In the genomic region with DNA sequence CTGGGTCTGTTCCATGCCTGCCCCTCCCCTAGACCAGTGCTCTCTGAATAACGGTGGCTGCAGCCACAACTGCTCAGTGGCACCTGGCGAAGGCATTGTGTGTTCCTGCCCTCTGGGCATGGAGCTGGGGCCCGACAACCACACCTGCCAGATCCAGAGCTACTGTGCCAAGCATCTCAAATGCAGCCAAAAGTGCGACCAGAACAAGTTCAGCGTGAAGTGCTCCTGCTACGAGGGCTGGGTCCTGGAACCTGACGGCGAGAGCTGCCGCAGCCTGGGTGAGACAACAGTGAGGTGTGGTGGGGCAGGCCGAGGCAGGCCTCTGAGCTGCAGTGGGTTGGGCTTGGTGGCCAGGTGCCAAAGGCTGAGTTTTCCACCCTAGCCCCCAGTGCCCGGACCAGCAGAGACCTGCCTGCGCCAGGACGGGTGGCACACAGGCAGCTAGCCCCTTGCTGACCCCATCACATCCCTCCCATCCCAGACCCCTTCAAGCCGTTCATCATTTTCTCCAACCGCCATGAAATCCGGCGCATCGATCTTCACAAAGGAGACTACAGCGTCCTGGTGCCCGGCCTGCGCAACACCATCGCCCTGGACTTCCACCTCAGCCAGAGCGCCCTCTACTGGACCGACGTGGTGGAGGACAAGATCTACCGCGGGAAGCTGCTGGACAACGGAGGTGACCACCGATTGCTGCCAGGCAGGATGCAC, we compare ENCODE assay signal across 9 cellular contexts. TPM values are rescaled to one million over a fixed set of nuclear protein-coding genes. Genes with fewer than 3 reads are reported as not detected.
DNase-seq lines count a peak whose midpoint lies in the region; ATAC-seq and TF ChIP-seq lines count a peak whose summit lies in the region.
"Had no signal": no experiment of that assay in that cellular context is flagged by ENCODE, and none has a peak within 500 bp of the region (broad histone marks: within the 10 kb centered on the region; RNA-seq: fewer than 3 reads in every experiment).

No MANE protein-coding gene starts in this region.

- peaks cover 0 to 5% (median 3%) of the 10 kb centered on the region in 4 donors for H3K4me1 Mint-ChIP-seq in CD4-positive, alpha-beta memory T cell

- no peak overlapping the region for H3K4me3 ChIP-seq in CD4-positive, alpha-beta memory T cell (ENCODE audit: low read length in 2 of 2)
- H3K4me3 ChIP-seq in prostate gland: no peak overlapping the region

- H3K36me3 Mint-ChIP-seq in CD4-positive, alpha-beta memory T cell: no peaks in the 10 kb centered on the region

- no peaks in the 10 kb centered on the region for H3K27me3 Mint-ChIP-seq in CD4-positive, alpha-beta memory T cell

- no peak overlapping the region for H3K27ac ChIP-seq in CD4-positive, alpha-beta memory T cell (ENCODE audit: low read depth, low read length)
- peak overlapping the region; percentile 61 to 72 for H3K27ac ChIP-seq in prostate gland
- H3K27ac ChIP-seq: neutrophil had no signal

- TF ChIP-seq CTCF in prostate gland (IDR thresholded peaks at IDR 0.05): peak; percentile 70 to 89 (median 78)

- in situ Hi-C loops in KBM-7 (cut with MboI; ENCODE audit: low pct_unique_long_range_greater_than_20kb, low sequenced_read_pairs): no loop called here

- H3K9me3 ChIP-seq in CD4-positive, alpha-beta memory T cell (ENCODE audit: control insufficient read depth in 1 of 2, low read length in 2 of 2): no peaks in the 10 kb centered on the region
- H3K9me3 ChIP-seq in prostate gland: no peaks in the 10 kb centered on the region
- H3K9me3 ChIP-seq: neutrophil had no signal

- CTCF ChIA-PET in CD4-positive, alpha-beta memory T cell (lab: Charles Lee; ENCODE audit: partially characterized antibody): interaction anchor here (0.7 to 8.3 kb wide), 9 partner anchors 11 to 157 kb away, joined by 3 to 131 read pairs (median 5); partner anchors contain the start of gene LRP1

- no peaks in the 10 kb centered on the region for H3K27me3 ChIP-seq in CD4-positive, alpha-beta memory T cell (ENCODE audit: insufficient read depth, low read length)
- H3K27me3 ChIP-seq in prostate gland (replicated peaks; ENCODE audit: insufficient read depth): no peaks in the 10 kb centered on the region
- H3K27me3 ChIP-seq: neutrophil had no signal

- WGBS in prostate gland: 15% methylated on average over 29 of the region's 29 CpGs

- peak in 3 of 5 donors; percentile 14 to 43 (median 24) for DNase-seq in CD4-positive, alpha-beta memory T cell
- DNase-seq in KBM-7: peak; percentile 55
- peak; percentile 36 for DNase-seq in activated naive CD4-positive, alpha-beta T cell treated with anti-CD3 and anti-CD28 coated beads, Interleukin-2, amount 50 U/mL, for 16 hours
- DNase-seq in Right ventricle myocardium superior: peak; percentile 92
- peak; percentile 89 for DNase-seq in prostate gland (ENCODE audit: low spot score)

- H3K4me3 Mint-ChIP-seq in CD4-positive, alpha-beta memory T cell: no peak overlapping the region

- TF ChIP-seq POLR2A in prostate gland (IDR thresholded peaks at IDR 0.05): no peak

- intact Hi-C loops in CD4-positive, alpha-beta memory T cell (cut with micrococcal nuclease): no loop called here
- intact Hi-C loops in Right ventricle myocardium superior (cut with DNase I) (loop anchor here (2.0 kb wide), 1 partner anchor 51 kb away; no protein-coding TSS in a partner anchor), prostate gland (cut with DNase I) (no loop called here)

- H3K27ac Mint-ChIP-seq in CD4-positive, alpha-beta memory T cell: no peak overlapping the region

- H3K36me3 ChIP-seq in CD4-positive, alpha-beta memory T cell (ENCODE audit: insufficient read depth, low read length): no peaks in the 10 kb centered on the region
- H3K36me3 ChIP-seq in prostate gland: peaks cover 3 to 19% of the 10 kb centered on the region in 2 donors
- H3K36me3 ChIP-seq: neutrophil had no signal

- no peaks in the 10 kb centered on the region for H3K4me1 ChIP-seq in CD4-positive, alpha-beta memory T cell (ENCODE audit: insufficient read depth, low read length)
- peaks cover 3% of the 10 kb centered on the region for H3K4me1 ChIP-seq in prostate gland (replicated peaks)

- no peaks in the 10 kb centered on the region for H3K9me3 Mint-ChIP-seq in CD4-positive, alpha-beta memory T cell

- POLR2A ChIA-PET in CD4-positive, alpha-beta memory T cell (lab: Charles Lee; ENCODE audit: partially characterized antibody): no interaction called here

- peak; percentile 63 for ATAC-seq in Right ventricle myocardium superior (ENCODE audit: poor library complexity)
- no peak for ATAC-seq in HG02763 (IDR thresholded peaks at IDR 0.05; ENCODE audit: unreplicated experiment)
- ATAC-seq in HG03342 (IDR thresholded peaks at IDR 0.05; ENCODE audit: unreplicated experiment): no peak

TF ChIP-seq in PFSK-1, 5 proteins besides CTCF, POLR2A, EP300 and RAD21:
- TF ChIP-seq, protein P1, sequence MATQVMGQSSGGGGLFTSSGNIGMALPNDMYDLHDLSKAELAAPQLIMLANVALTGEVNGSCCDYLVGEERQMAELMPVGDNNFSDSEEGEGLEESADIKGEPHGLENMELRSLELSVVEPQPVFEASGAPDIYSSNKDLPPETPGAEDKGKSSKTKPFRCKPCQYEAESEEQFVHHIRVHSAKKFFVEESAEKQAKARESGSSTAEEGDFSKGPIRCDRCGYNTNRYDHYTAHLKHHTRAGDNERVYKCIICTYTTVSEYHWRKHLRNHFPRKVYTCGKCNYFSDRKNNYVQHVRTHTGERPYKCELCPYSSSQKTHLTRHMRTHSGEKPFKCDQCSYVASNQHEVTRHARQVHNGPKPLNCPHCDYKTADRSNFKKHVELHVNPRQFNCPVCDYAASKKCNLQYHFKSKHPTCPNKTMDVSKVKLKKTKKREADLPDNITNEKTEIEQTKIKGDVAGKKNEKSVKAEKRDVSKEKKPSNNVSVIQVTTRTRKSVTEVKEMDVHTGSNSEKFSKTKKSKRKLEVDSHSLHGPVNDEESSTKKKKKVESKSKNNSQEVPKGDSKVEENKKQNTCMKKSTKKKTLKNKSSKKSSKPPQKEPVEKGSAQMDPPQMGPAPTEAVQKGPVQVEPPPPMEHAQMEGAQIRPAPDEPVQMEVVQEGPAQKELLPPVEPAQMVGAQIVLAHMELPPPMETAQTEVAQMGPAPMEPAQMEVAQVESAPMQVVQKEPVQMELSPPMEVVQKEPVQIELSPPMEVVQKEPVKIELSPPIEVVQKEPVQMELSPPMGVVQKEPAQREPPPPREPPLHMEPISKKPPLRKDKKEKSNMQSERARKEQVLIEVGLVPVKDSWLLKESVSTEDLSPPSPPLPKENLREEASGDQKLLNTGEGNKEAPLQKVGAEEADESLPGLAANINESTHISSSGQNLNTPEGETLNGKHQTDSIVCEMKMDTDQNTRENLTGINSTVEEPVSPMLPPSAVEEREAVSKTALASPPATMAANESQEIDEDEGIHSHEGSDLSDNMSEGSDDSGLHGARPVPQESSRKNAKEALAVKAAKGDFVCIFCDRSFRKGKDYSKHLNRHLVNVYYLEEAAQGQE (IDR thresholded peaks at IDR 0.05; ENCODE audit: insufficient read depth in 1 of 2, low read depth in 2 of 2, low read length in 2 of 2): no peak
- TF ChIP-seq POLR2AphosphoS5 (IDR thresholded peaks at IDR 0.05; ENCODE audit: low read depth, low read length) (no peak), FOXP2 (optimal IDR thresholded peaks at IDR 0.05; ENCODE audit: borderline replicate concordance, extremely low read depth, extremely low read length, insufficient read depth) (peak; percentile 92), SIN3A (IDR thresholded peaks at IDR 0.05; ENCODE audit: borderline replicate concordance, insufficient read depth, low read length) (no peak), TAF1 (IDR thresholded peaks at IDR 0.05; ENCODE audit: borderline replicate concordance, insufficient read depth, low read length) (no peak)

RNA-seq across cellular contexts. Expression of gene LRP1-AS, which starts 28.2 kb away (rescaled TPM):
- not detected for total RNA-seq in CD4-positive, alpha-beta memory T cell
- not detected for polyA plus RNA-seq in CD4-positive, alpha-beta memory T cell
- not detected for polyA plus RNA-seq in PFSK-1 (2012; ENCODE audit: insufficient read length, low read depth)
- total RNA-seq in Right ventricle myocardium superior (not detected), prostate gland (not detected)

RNA-seq across cellular contexts. Expression of gene NXPH4, which starts 41.0 kb away (rescaled TPM):
- not detected for total RNA-seq in CD4-positive, alpha-beta memory T cell
- not detected for polyA plus RNA-seq in CD4-positive, alpha-beta memory T cell
- polyA plus RNA-seq in PFSK-1 (2012; ENCODE audit: insufficient read length, low read depth): 95.5 TPM
- total RNA-seq in Right ventricle myocardium superior (0.70 TPM), prostate gland (10 to 100 TPM; 10.2 to 18.1 TPM)

RNA-seq across cellular contexts. Expression of gene LRP1, which starts 47.3 kb away (rescaled TPM):
- 10 to 100 TPM in 1 of 2 experiments, 1 to 10 TPM in 1; 9.7 to 11.6 TPM for total RNA-seq in CD4-positive, alpha-beta memory T cell
- under 1 TPM in 1 of 2 donors, not detected in 1; 0.38 TPM for polyA plus RNA-seq in CD4-positive, alpha-beta memory T cell
- 159 TPM for polyA plus RNA-seq in PFSK-1 (2012; ENCODE audit: insufficient read length, low read depth)
- 121 TPM for total RNA-seq in Right ventricle myocardium superior
- 100 to 1,000 TPM in 1 of 2 donors, 10 to 100 TPM in 1; 53.5 to 198 TPM for total RNA-seq in prostate gland

RNA-seq across cellular contexts. Expression of gene SHMT2, which starts 53.9 kb away (rescaled TPM):
- 10 to 100 TPM; 39.8 to 46.1 TPM for total RNA-seq in CD4-positive, alpha-beta memory T cell
- polyA plus RNA-seq in CD4-positive, alpha-beta memory T cell: 10 to 100 TPM; 42.1 to 44.3 TPM
- 1,038 TPM for polyA plus RNA-seq in PFSK-1 (2012; ENCODE audit: insufficient read length, low read depth)
- total RNA-seq in Right ventricle myocardium superior (26.8 TPM), prostate gland (10 to 100 TPM; 49.6 to 51.4 TPM)

Comparison
In these comparisons a context has a peak if more than half of its experiments do, and no peak if none do; other contexts are left out.
1. DNase-seq: peak in every context shown above with its lines; median percentile 92 in Right ventricle myocardium superior; 89 in prostate gland; 55 in KBM-7; 36 in activated naive CD4-positive, alpha-beta T cell treated with anti-CD3 and anti-CD28 coated beads, Interleukin-2, amount 50 U/mL, for 16 hours; 24 in CD4-positive, alpha-beta memory T cell.